ENCODE assay signal across 20 cellular contexts in the genomic region with DNA sequence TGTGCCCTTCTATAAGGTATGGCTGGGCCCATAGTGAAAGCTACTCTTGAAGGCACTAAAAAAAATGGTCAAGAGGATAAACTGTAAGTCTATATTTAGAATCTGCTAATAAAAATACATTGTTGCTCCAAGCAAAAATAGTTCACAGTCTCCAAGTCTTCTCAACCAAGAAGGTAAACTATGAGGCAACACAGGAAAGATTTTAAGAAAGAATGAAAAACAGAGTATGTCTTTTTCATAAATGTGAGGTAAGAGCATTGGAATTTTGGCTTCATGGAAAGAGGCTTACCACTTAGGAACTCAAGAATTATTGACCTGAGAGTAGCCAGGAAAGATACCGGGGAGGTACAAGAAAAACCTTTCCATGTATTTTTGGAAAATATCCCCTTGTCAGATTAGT.
DNase-seq lines count a peak whose midpoint lies in the region; ATAC-seq, FAIRE-seq and TF ChIP-seq lines count a peak whose summit lies in the region.
"Had no signal": no experiment of that assay in that cellular context is flagged by ENCODE, and none has a peak within 500 bp of the region (broad histone marks: within the 10 kb centered on the region; RNA-seq: fewer than 3 reads in every experiment).

No MANE protein-coding gene starts in this region.

- H3K9me3 ChIP-seq in astrocyte (ENCODE audit: insufficient read depth, low read depth, low read length) = no peaks in the 10 kb centered on the region
- H3K9me3 ChIP-seq in left lung = no peaks in the 10 kb centered on the region
- H3K9me3 ChIP-seq: uterus had no signal

- H4K20me1 ChIP-seq in astrocyte (ENCODE audit: insufficient read depth, low read length) = peaks cover 18% of the 10 kb centered on the region

- peaks cover 43% of the 10 kb centered on the region for H3K36me3 Mint-ChIP-seq in stimulated activated naive CD8-positive, alpha-beta T cell treated with anti-CD3 and anti-CD28 coated beads, Interleukin-15, Interleukin-2, amounts not matched to agents 100 ng/mL and 50 ng/mL, for 24 hours (ENCODE audit: low read depth)
- peaks cover 14% of the 10 kb centered on the region for H3K36me3 Mint-ChIP-seq in astrocyte (ENCODE audit: low read depth, unreplicated experiment)

- H3K27ac ChIP-seq in astrocyte (ENCODE audit: low read depth, low read length) (no peak overlapping the region), left lung (peak overlapping the region in 1 of 2 donors; percentile 17)
- H3K27ac ChIP-seq: uterus, WERI-Rb-1 had no signal

- DNase-seq in stimulated activated naive CD8-positive, alpha-beta T cell treated with anti-CD3 and anti-CD28 coated beads, Interleukin-15, amount 100 ng/mL, for 72 hours = no peak
- DNase-seq in astrocyte (ENCODE audit: low read depth) (peak; percentile 59), left lung (no peak), NOMO-1 treated with dmso at 0.1 percent for 144 hours (lab: John Stamatoyannopoulos, UW; ENCODE audit: unreplicated experiment) (no peak), DMS53 treated with DMSO at 0.1 percent for 48 hours (lab: John Stamatoyannopoulos, UW; ENCODE audit: unreplicated experiment) (no peak), NCI-H1092 (lab: John Stamatoyannopoulos, UW) (no peak), UCSD-AML1 (lab: John Stamatoyannopoulos, UW; ENCODE audit: unreplicated experiment) (no peak)
- DNase-seq: activated CD8-positive, alpha-beta memory T cell treated with anti-CD3 and anti-CD28 coated beads for 24 hours; activated effector memory CD4-positive, alpha-beta T cell treated with anti-CD3 and anti-CD28 coated beads, Interleukin-2, amount 50 U/mL, for 16 hours; Calu3; dermis blood vessel endothelial cell; NCI-H1930; nephron progenitor cell; stimulated activated CD4-positive, alpha-beta T cell treated with anti-CD3 and anti-CD28 coated beads, Interleukin-15, amount 100 ng/mL, for 24 hours; stimulated activated naive CD8-positive, alpha-beta T cell treated with anti-CD3 and anti-CD28 coated beads, Interleukin-15, Interleukin-2, amounts not matched to agents 100 U/mL and 50 U/mL, for 24 hours; T-helper 1 cell; uterus; WERI-Rb-1 had no signal

- no peak for FAIRE-seq in astrocyte (lab: Jason Lieb, UNC)

- peaks cover 9% of the 10 kb centered on the region for H3K4me1 Mint-ChIP-seq in stimulated activated naive CD8-positive, alpha-beta T cell treated with anti-CD3 and anti-CD28 coated beads, Interleukin-15, Interleukin-2, amounts not matched to agents 100 ng/mL and 50 ng/mL, for 24 hours (ENCODE audit: low read depth)
- H3K4me1 Mint-ChIP-seq in stimulated activated naive CD8-positive, alpha-beta T cell treated with anti-CD3 and anti-CD28 coated beads, Interleukin-15, amount 100 ng/mL, for 72 hours = peaks cover 20% of the 10 kb centered on the region
- peaks cover 9% of the 10 kb centered on the region for H3K4me1 Mint-ChIP-seq in astrocyte (ENCODE audit: low read depth, unreplicated experiment)

- H3K4me2 ChIP-seq in astrocyte (ENCODE audit: low read length) = no peak overlapping the region

- H3K4me3 Mint-ChIP-seq in stimulated activated naive CD8-positive, alpha-beta T cell treated with anti-CD3 and anti-CD28 coated beads, Interleukin-15, Interleukin-2, amounts not matched to agents 100 ng/mL and 50 ng/mL, for 24 hours = no peak overlapping the region
- H3K4me3 Mint-ChIP-seq in stimulated activated naive CD8-positive, alpha-beta T cell treated with anti-CD3 and anti-CD28 coated beads, Interleukin-15, amount 100 ng/mL, for 72 hours = no peak overlapping the region
- no peak overlapping the region for H3K4me3 Mint-ChIP-seq in astrocyte (ENCODE audit: unreplicated experiment)
- H3K4me3 Mint-ChIP-seq: nephron progenitor cell had no signal

- no peaks in the 10 kb centered on the region for H3K27me3 ChIP-seq in astrocyte (ENCODE audit: insufficient read depth, low read length)
- no peaks in the 10 kb centered on the region for H3K27me3 ChIP-seq in left lung
- H3K27me3 ChIP-seq: uterus had no signal

- H3K36me3 ChIP-seq in astrocyte (ENCODE audit: insufficient read depth, low read length) (peaks cover 8% of the 10 kb centered on the region), left lung (peaks cover 0 to 8% of the 10 kb centered on the region in 2 donors)
- H3K36me3 ChIP-seq: uterus, WERI-Rb-1 had no signal

- H3K9ac ChIP-seq in astrocyte (ENCODE audit: low read length) = no peak overlapping the region

- H3K9me3 Mint-ChIP-seq in stimulated activated naive CD8-positive, alpha-beta T cell treated with anti-CD3 and anti-CD28 coated beads, Interleukin-15, Interleukin-2, amounts not matched to agents 100 ng/mL and 50 ng/mL, for 24 hours = peaks cover 7% of the 10 kb centered on the region
- peaks cover 0 to 6% of the 10 kb centered on the region in 2 donors for H3K9me3 Mint-ChIP-seq in stimulated activated naive CD8-positive, alpha-beta T cell treated with anti-CD3 and anti-CD28 coated beads, Interleukin-15, amount 100 ng/mL, for 72 hours
- H3K9me3 Mint-ChIP-seq in astrocyte (ENCODE audit: unreplicated experiment) = peaks cover 2% of the 10 kb centered on the region

- no peaks in the 10 kb centered on the region for H3K27me3 Mint-ChIP-seq in stimulated activated naive CD8-positive, alpha-beta T cell treated with anti-CD3 and anti-CD28 coated beads, Interleukin-15, Interleukin-2, amounts not matched to agents 100 ng/mL and 50 ng/mL, for 24 hours
- H3K27me3 Mint-ChIP-seq in stimulated activated naive CD8-positive, alpha-beta T cell treated with anti-CD3 and anti-CD28 coated beads, Interleukin-15, amount 100 ng/mL, for 72 hours = no peaks in the 10 kb centered on the region
- H3K27me3 Mint-ChIP-seq in astrocyte (ENCODE audit: low read depth, unreplicated experiment) = no peaks in the 10 kb centered on the region

- TF ChIP-seq CTCF in astrocyte (IDR thresholded peaks at IDR 0.05; ENCODE audit: insufficient read depth, low read depth, low read length) (no peak), left lung (IDR thresholded peaks at IDR 0.05) (no peak)

- intact Hi-C loops in left lung (cut with DNase I) = no loop called here

- H3K27ac Mint-ChIP-seq in stimulated activated naive CD8-positive, alpha-beta T cell treated with anti-CD3 and anti-CD28 coated beads, Interleukin-15, Interleukin-2, amounts not matched to agents 100 ng/mL and 50 ng/mL, for 24 hours = peak overlapping the region; percentile 37
- no peak overlapping the region for H3K27ac Mint-ChIP-seq in stimulated activated naive CD8-positive, alpha-beta T cell treated with anti-CD3 and anti-CD28 coated beads, Interleukin-15, amount 100 ng/mL, for 72 hours
- H3K27ac Mint-ChIP-seq in astrocyte (ENCODE audit: unreplicated experiment) = peak overlapping the region; percentile 34

- no peak for ATAC-seq in stimulated activated naive CD8-positive, alpha-beta T cell treated with anti-CD3 and anti-CD28 coated beads, Interleukin-15, amount 100 ng/mL, for 72 hours
- peak; percentile 25 for ATAC-seq in left lung
- ATAC-seq: stimulated activated naive CD8-positive, alpha-beta T cell treated with anti-CD3 and anti-CD28 coated beads, Interleukin-15, Interleukin-2, amounts not matched to agents 100 U/mL and 50 U/mL, for 24 hours had no signal

- no peaks in the 10 kb centered on the region for H3K4me1 ChIP-seq in astrocyte (ENCODE audit: insufficient read depth, low read length)
- peaks cover 0 to 3% of the 10 kb centered on the region in 2 donors for H3K4me1 ChIP-seq in left lung
- H3K4me1 ChIP-seq: uterus had no signal

- H3K79me2 ChIP-seq in astrocyte (ENCODE audit: insufficient read depth, low read length) = no peaks in the 10 kb centered on the region

- no peak overlapping the region for H3K4me3 ChIP-seq in astrocyte (ENCODE audit: insufficient read depth, low read depth, low read length)
- H3K4me3 ChIP-seq in left lung = no peak overlapping the region
- H3K4me3 ChIP-seq: lung, uterus had no signal

- H2AFZ ChIP-seq in astrocyte (ENCODE audit: low read depth, low read length) = no peak overlapping the region

Comparison
In these comparisons a context has a peak if more than half of its experiments do, and no peak if none do; other contexts are left out.
1. H3K27ac Mint-ChIP-seq: peak in stimulated activated naive CD8-positive, alpha-beta T cell treated with anti-CD3 and anti-CD28 coated beads, Interleukin-15, Interleukin-2, amounts not matched to agents 100 ng/mL and 50 ng/mL, for 24 hours (single experiment) and astrocyte (single experiment); none in stimulated activated naive CD8-positive, alpha-beta T cell treated with anti-CD3 and anti-CD28 coated beads, Interleukin-15, amount 100 ng/mL, for 72 hours (0 of 2).